ENCODE assay signal across 8 cellular contexts in genomic region chr9:79883073-79883645, GRCh38.
A peak's percentile ranks its signal among the peaks of the same experiment; 100 is the strongest.
DNase-seq lines count a peak whose midpoint lies in the region; ATAC-seq lines count a peak whose summit lies in the region.

No MANE protein-coding gene starts in this region.

- peaks cover 63% of the 10 kb centered on the region for H3K4me1 Mint-ChIP-seq in activated T-cell treated with anti-CD3 and anti-CD28 coated beads, Interleukin-2, amount 50 U/mL, for 4 hours (ENCODE audit: low read depth)

- no peaks in the 10 kb centered on the region for H3K27me3 Mint-ChIP-seq in activated T-cell treated with anti-CD3 and anti-CD28 coated beads, Interleukin-2, amount 50 U/mL, for 4 hours (ENCODE audit: low read depth)

- H3K36me3 Mint-ChIP-seq in activated T-cell treated with anti-CD3 and anti-CD28 coated beads, Interleukin-2, amount 50 U/mL, for 4 hours (ENCODE audit: insufficient read depth): no peaks in the 10 kb centered on the region

- ATAC-seq in GM19463 (IDR thresholded peaks at IDR 0.05; ENCODE audit: unreplicated experiment) (peak; percentile 76), HG03571 (IDR thresholded peaks at IDR 0.05; ENCODE audit: unreplicated experiment) (peak; percentile 50), GM19023 (IDR thresholded peaks at IDR 0.05; ENCODE audit: unreplicated experiment) (no peak)
- peak; percentile 71 to 80 for ATAC-seq in activated T-cell treated with anti-CD3 and anti-CD28 coated beads, Interleukin-2, amount 50 U/mL, for 4 hours

- H3K4me3 Mint-ChIP-seq in activated T-cell treated with anti-CD3 and anti-CD28 coated beads, Interleukin-2, amount 50 U/mL, for 4 hours: peak overlapping the region; percentile 44

- no peak for DNase-seq in activated T-cell treated with anti-CD3 and anti-CD28 coated beads, Interleukin-2, amount 50 U/mL, for 4 hours
- DNase-seq in stimulated activated CD8-positive, alpha-beta memory T cell treated with anti-CD3 and anti-CD28 coated beads, Interleukin-15, amount 100 ng/mL, for 4 hours (ENCODE audit: low read depth in 2 of 2): peak; percentile 15 to 23
- DNase-seq in ureter (ENCODE audit: low spot score) (no peak), SIG-M5 treated with dmso at 0.1 percent for 504 hours (lab: John Stamatoyannopoulos, UW; ENCODE audit: unreplicated experiment) (no peak), mesenteric fat pad (ENCODE audit: low spot score) (no peak)

- no peaks in the 10 kb centered on the region for H3K9me3 Mint-ChIP-seq in activated T-cell treated with anti-CD3 and anti-CD28 coated beads, Interleukin-2, amount 50 U/mL, for 4 hours

Comparison
In these comparisons a context has a peak if more than half of its experiments do, and no peak if none do; other contexts are left out.
1. DNase-seq: peak in stimulated activated CD8-positive, alpha-beta memory T cell treated with anti-CD3 and anti-CD28 coated beads, Interleukin-15, amount 100 ng/mL, for 4 hours (2 of 2); none in activated T-cell treated with anti-CD3 and anti-CD28 coated beads, Interleukin-2, amount 50 U/mL, for 4 hours (single experiment), ureter (single experiment), SIG-M5 treated with dmso at 0.1 percent for 504 hours (single experiment) and mesenteric fat pad (single experiment).